Comparison of ENCODE assay signal across 8 cellular contexts in genomic region chr14:90331497-90332270, GRCh38. TPM values are rescaled to one million over a fixed set of nuclear protein-coding genes. Genes with fewer than 3 reads are reported as not detected.
DNase-seq lines count a peak whose midpoint lies in the region; ATAC-seq and TF ChIP-seq lines count a peak whose summit lies in the region.

NRDE2 (minus strand) TSS chr14:90331941; CDS start chr14:90331904, 37 bp downstream.

- peak within 1 kb of the TSS; percentile 95 for H3K4me3 Mint-ChIP-seq in activated CD4-positive, alpha-beta T cell treated with anti-CD3 and anti-CD28 coated beads, Interleukin-2, amount 10 ng/mL, durations not matched to agents 24 days and 14 days

- DNase-seq in NCI-H69 (lab: John Stamatoyannopoulos, UW) (peak; percentile 100), colonic mucosa (peak; percentile 100), left colon (peak; percentile 100)
- DNase-seq in activated CD4-positive, alpha-beta T cell treated with anti-CD3 and anti-CD28 coated beads, Interleukin-2, amount 10 ng/mL, durations not matched to agents 24 days and 14 days: peak; percentile 98
- peak; percentile 96 to 99 for DNase-seq in stimulated activated CD4-positive, alpha-beta T cell treated with anti-CD3 and anti-CD28 coated beads, Interleukin-1b, Interleukin-23, amount 100 ng/mL, for 4 hours (ENCODE audit: low read depth in 2 of 2)

- H3K27ac ChIP-seq in C4-2B (peak within 1 kb of the TSS; percentile 85), colonic mucosa (peak within 1 kb of the TSS; percentile 80)

- peak within 1 kb of the TSS; percentile 51 for H3K4me3 ChIP-seq in colonic mucosa

- H3K27me3 ChIP-seq in colonic mucosa: no peaks in the 10 kb centered on the region

- peaks cover 7% of the 10 kb centered on the region for H3K9me3 Mint-ChIP-seq in activated CD4-positive, alpha-beta T cell treated with anti-CD3 and anti-CD28 coated beads, Interleukin-2, amount 10 ng/mL, durations not matched to agents 24 days and 14 days

- H3K9me3 ChIP-seq in colonic mucosa: no peaks in the 10 kb centered on the region

- H3K4me1 Mint-ChIP-seq in activated CD4-positive, alpha-beta T cell treated with anti-CD3 and anti-CD28 coated beads, Interleukin-2, amount 10 ng/mL, durations not matched to agents 24 days and 14 days: peaks cover 18% of the 10 kb centered on the region

- intact Hi-C loops in activated CD4-positive, alpha-beta T cell treated with anti-CD3 and anti-CD28 coated beads, Interleukin-2, amount 10 ng/mL, durations not matched to agents 24 days and 14 days (cut with micrococcal nuclease): loop anchor here (1.0 to 10.0 kb wide), 5 partner anchors 52 to 1509 kb away; partner anchors contain the start of genes PSMC1 and TTC8
- intact Hi-C loops in colonic mucosa (cut with DNase I): no loop called here
- intact Hi-C loops in left colon (cut with DNase I, micrococcal nuclease): no loop called here

- H3K4me1 ChIP-seq in colonic mucosa: no peaks in the 10 kb centered on the region

- TF ChIP-seq CTCF in C4-2B (conservative IDR thresholded peaks at IDR 0.05): no peak
- TF ChIP-seq CTCF in colonic mucosa (IDR thresholded peaks at IDR 0.05): no peak

- peaks cover 3% of the 10 kb centered on the region for H3K36me3 Mint-ChIP-seq in activated CD4-positive, alpha-beta T cell treated with anti-CD3 and anti-CD28 coated beads, Interleukin-2, amount 10 ng/mL, durations not matched to agents 24 days and 14 days (ENCODE audit: low read depth)

- peak; percentile 93 for ATAC-seq in GM19372 (IDR thresholded peaks at IDR 0.05; ENCODE audit: low read depth, unreplicated experiment)
- peak; percentile 96 for ATAC-seq in HG03521 (IDR thresholded peaks at IDR 0.05; ENCODE audit: unreplicated experiment)
- ATAC-seq in left colon: peak; percentile 99

- peak within 1 kb of the TSS; percentile 93 for H3K27ac Mint-ChIP-seq in activated CD4-positive, alpha-beta T cell treated with anti-CD3 and anti-CD28 coated beads, Interleukin-2, amount 10 ng/mL, durations not matched to agents 24 days and 14 days

- peaks cover 24% of the 10 kb centered on the region for H3K27me3 Mint-ChIP-seq in activated CD4-positive, alpha-beta T cell treated with anti-CD3 and anti-CD28 coated beads, Interleukin-2, amount 10 ng/mL, durations not matched to agents 24 days and 14 days

- no peaks in the 10 kb centered on the region for H3K36me3 ChIP-seq in colonic mucosa

- H3K9ac ChIP-seq in colonic mucosa (ENCODE audit: low read depth in 2 of 2, low read length in 2 of 2): peak within 1 kb of the TSS; percentile 32 to 84

RNA-seq across cellular contexts. Expression of gene NRDE2, which starts in this region (rescaled TPM):
- total RNA-seq in activated CD4-positive, alpha-beta T cell treated with anti-CD3 and anti-CD28 coated beads, Interleukin-2, amount 10 ng/mL, durations not matched to agents 24 days and 14 days: 22.1 and 22.8 TPM in 2 replicates
- total RNA-seq in colonic mucosa (10 to 100 TPM; 14.7 to 22.1 TPM), left colon (10 to 100 TPM; 19.4 to 25.1 TPM)

Comparison
In these comparisons a context has a peak if more than half of its experiments do, and no peak if none do; other contexts are left out.
1. Peak in every context shown above with its lines: DNase-seq, ATAC-seq, H3K4me3 ChIP-seq and H3K27ac ChIP-seq.